ENCODE assay signal across 17 cellular contexts in the genomic region with DNA sequence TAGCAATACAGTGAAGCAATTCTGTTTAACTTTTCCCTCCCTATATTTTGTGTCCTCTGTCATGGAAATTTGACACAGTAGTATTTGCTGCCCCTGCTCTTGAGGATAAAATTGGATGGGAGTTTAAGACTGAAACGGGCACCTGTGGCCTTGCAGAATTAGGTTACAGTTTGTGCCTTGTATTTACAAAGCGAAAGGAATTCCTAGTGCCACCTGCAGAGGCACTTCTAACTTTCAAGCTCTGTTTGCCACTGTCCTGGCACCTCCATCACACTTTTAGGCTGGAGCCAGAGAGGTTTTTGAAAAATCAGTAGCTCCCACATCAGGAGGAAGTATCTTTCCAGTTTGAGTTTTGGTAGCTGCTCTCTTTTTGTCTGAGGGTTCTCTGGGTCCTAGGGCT. TPM values are rescaled to one million over a fixed set of nuclear protein-coding genes. Genes with fewer than 3 reads are reported as not detected.
"Had no signal": no experiment of that assay in that cellular context is flagged by ENCODE, and none has a peak within 500 bp of the region (broad histone marks: within the 10 kb centered on the region; RNA-seq: fewer than 3 reads in every experiment).

No MANE protein-coding gene starts in this region.

- H3K27ac Mint-ChIP-seq: activated naive CD8-positive, alpha-beta T cell treated with anti-CD3 and anti-CD28 coated beads, Interleukin-2, amount 10 ng/mL, durations not matched to agents 7 days and 5 days; T-helper 17 cell had no signal

- H3K4me3 ChIP-seq: breast epithelium, lung, skin epidermis, tibial nerve had no signal

- H3K27me3 Mint-ChIP-seq: activated naive CD8-positive, alpha-beta T cell treated with anti-CD3 and anti-CD28 coated beads, Interleukin-2, amount 10 ng/mL, durations not matched to agents 7 days and 5 days; T-helper 17 cell had no signal

- H3K9me3 ChIP-seq: breast epithelium, neutrophil, tibial nerve had no signal

- H3K27me3 ChIP-seq: breast epithelium, tibial nerve had no signal

- H3K9me3 Mint-ChIP-seq: activated naive CD8-positive, alpha-beta T cell treated with anti-CD3 and anti-CD28 coated beads, Interleukin-2, amount 10 ng/mL, durations not matched to agents 7 days and 5 days had no signal

- H3K36me3 Mint-ChIP-seq: activated naive CD8-positive, alpha-beta T cell treated with anti-CD3 and anti-CD28 coated beads, Interleukin-2, amount 10 ng/mL, durations not matched to agents 7 days and 5 days had no signal

- H3K4me3 Mint-ChIP-seq: activated naive CD8-positive, alpha-beta T cell treated with anti-CD3 and anti-CD28 coated beads, Interleukin-2, amount 10 ng/mL, durations not matched to agents 7 days and 5 days; T-helper 17 cell had no signal

- H3K36me3 ChIP-seq: breast epithelium, neutrophil, tibial nerve had no signal

- DNase-seq: activated gamma-delta T cell; activated naive CD8-positive, alpha-beta T cell treated with anti-CD3 and anti-CD28 coated beads, Interleukin-2, amount 10 ng/mL, durations not matched to agents 7 days and 5 days; activated T-cell treated with anti-CD3 and anti-CD28 coated beads for 4 hours; aorta; dermis blood vessel endothelial cell; erythroblast; hippocampal formation; midbrain; posterior cingulate gyrus; stimulated activated CD4-positive, alpha-beta T cell treated with anti-CD3 and anti-CD28 coated beads, Interleukin-4, amount 100 ng/mL, for 4 hours; T-helper 17 cell had no signal

- H3K4me1 ChIP-seq: breast epithelium, tibial nerve had no signal

- ATAC-seq: T-helper 17 cell had no signal

- H3K27ac ChIP-seq: breast epithelium, neutrophil, skin epidermis, tibial nerve had no signal

RNA-seq across cellular contexts. Expression of gene CD86, which starts 39.5 kb away (rescaled TPM):
- total RNA-seq: dermis blood vessel endothelial cell, glomerular endothelial cell had no signal
